Comparison of ENCODE assay signal across 18 cellular contexts in genomic region chr9:119559986-119560385, GRCh38.
DNase-seq lines count a peak whose midpoint lies in the region; ATAC-seq, FAIRE-seq and TF ChIP-seq lines count a peak whose summit lies in the region.
"Had no signal": no experiment of that assay in that cellular context is flagged by ENCODE, and none has a peak within 500 bp of the region (broad histone marks: within the 10 kb centered on the region; RNA-seq: fewer than 3 reads in every experiment).

No MANE protein-coding gene starts in this region.

- H3K4me2 ChIP-seq in HepG2 (ENCODE audit: low read depth, low read length) (no peak overlapping the region), mammary epithelial cell (ENCODE audit: insufficient read depth, low read depth, low read length) (no peak overlapping the region)

- dilution Hi-C loops in mammary epithelial cell (cut with HindIII; ENCODE audit: low sequenced_read_pairs) = no loop called here

- no peak for FAIRE-seq in HepG2 (lab: Jason Lieb, UNC)
- FAIRE-seq: A204.1, GM12878, GM18507 had no signal

- POLR2A ChIA-PET in HepG2 (lab: Yijun Ruan, JAX) = no interaction called here

- peak in 1 of 2 donors; percentile 12 for TF ChIP-seq RAD21 in liver (IDR thresholded peaks at IDR 0.05)
- TF ChIP-seq RAD21 in HepG2 (CRISPR knock-in tag; IDR thresholded peaks at IDR 0.05) = no peak

- DNase-seq in HepG2 (ENCODE audit: low spot score) (no peak), cerebellum (ENCODE audit: low spot score) (peak; percentile 8), lower lobe of right lung (no peak), upper lobe of left lung (no peak), NCI-H2196 (lab: John Stamatoyannopoulos, UW; ENCODE audit: unreplicated experiment) (no peak), mammary epithelial cell (no peak)
- no peak for DNase-seq in activated effector memory CD4-positive, alpha-beta T cell treated with Interleukin-2 at 50 U/mL for 16 hours
- DNase-seq: BE2C; CD4-positive, alpha-beta memory T cell; DND-41; GM23248; H7 had no signal

- TF ChIP-seq EP300 in HepG2 (IDR thresholded peaks at IDR 0.05; ENCODE audit: low read depth in 2 of 2, low read length in 2 of 2) (no peak), HepG2 (CRISPR knock-in tag; IDR thresholded peaks at IDR 0.05; ENCODE audit: borderline replicate concordance) (no peak), upper lobe of left lung (IDR thresholded peaks at IDR 0.05) (peak in 1 of 4 donors; percentile 10)

- BruUV-seq in HepG2 (replicated peaks; lab: Mats Ljungman, UMichigan) (no TSS peak), mammary epithelial cell (replicated peaks; lab: Mats Ljungman, UMichigan) (no TSS peak)

- 28% methylated on average over 5 of the region's 5 CpGs for WGBS in liver
- WGBS in HepG2 (ENCODE audit: low lambda C conversion rate) = 5% methylated on average over 5 of the region's 5 CpGs
- WGBS in upper lobe of left lung, 2 donors = 31 to 40% methylated on average over 5 of the region's 5 CpGs
- WGBS in mammary epithelial cell (ENCODE audit: low coverage, missing lambda C conversion rate) = 5% methylated on average over 5 of the region's 5 CpGs

- H3K4me1 ChIP-seq in liver (ENCODE audit: control insufficient read depth in 4 of 4, insufficient read depth in 4 of 4, low read length in 3 of 4) (peaks cover 0 to 6% (median 4%) of the 10 kb centered on the region in 4 donors), HepG2 (ENCODE audit: insufficient read depth, low read length) (no peaks in the 10 kb centered on the region), lower lobe of right lung (peaks cover 8% of the 10 kb centered on the region), upper lobe of left lung (peaks cover 17 to 29% (median 19%) of the 10 kb centered on the region in 4 donors), mammary epithelial cell (ENCODE audit: insufficient read depth, low read length) (no peaks in the 10 kb centered on the region)
- H3K4me1 ChIP-seq: BE2C had no signal

- TF ChIP-seq CTCF in liver (IDR thresholded peaks at IDR 0.05; ENCODE audit: low read depth, low read length, missing input control) = no peak
- no peak for TF ChIP-seq CTCF in HepG2 (CRISPR knock-in tag; IDR thresholded peaks at IDR 0.05)
- TF ChIP-seq CTCF in lower lobe of right lung (IDR thresholded peaks at IDR 0.05) = no peak
- TF ChIP-seq CTCF in upper lobe of left lung (IDR thresholded peaks at IDR 0.05) = no peak
- TF ChIP-seq CTCF in mammary epithelial cell (conservative IDR thresholded peaks at IDR 0.05 in 1 of 2, IDR thresholded peaks at IDR 0.05 in 1 of 2; ENCODE audit: extremely low read depth in 1 of 2, insufficient read depth in 1 of 2, low read depth in 1 of 2, low read length in 2 of 2) = no peak

- H3K79me2 ChIP-seq in HepG2 (ENCODE audit: insufficient read depth, low read length) (no peaks in the 10 kb centered on the region), mammary epithelial cell (ENCODE audit: insufficient read depth, low read length) (no peaks in the 10 kb centered on the region)

- H3K9me3 ChIP-seq in liver (ENCODE audit: control insufficient read depth in 4 of 4, low read length in 3 of 4) (peaks cover 0 to 4% (median 0%) of the 10 kb centered on the region in 4 donors), HepG2 (ENCODE audit: low read length) (no peaks in the 10 kb centered on the region), lower lobe of right lung (no peaks in the 10 kb centered on the region), upper lobe of left lung (no peaks in the 10 kb centered on the region), mammary epithelial cell (replicated peaks; ENCODE audit: insufficient read depth, low read length) (no peaks in the 10 kb centered on the region)
- H3K9me3 ChIP-seq: BE2C had no signal

- CTCF ChIA-PET in HepG2 (lab: Yijun Ruan, JAX; ENCODE audit: low intra/inter-chr PET ratio, low total read pairs) (no interaction called here), mammary epithelial cell (lab: Charles Lee; ENCODE audit: low non-redundant PET) (no interaction called here)

- H4K20me1 ChIP-seq in HepG2 (ENCODE audit: insufficient read depth, low read length) (no peaks in the 10 kb centered on the region), mammary epithelial cell (ENCODE audit: insufficient read depth, low read length) (no peaks in the 10 kb centered on the region)

- in situ Hi-C loops in HepG2 (cut with HindIII; ENCODE audit: extremely low pct_ligation_motif_present, low pct_unique_long_range_greater_than_20kb) = loop anchor here (10.0 kb wide), 1 partner anchor 795 kb away; no protein-coding TSS in a partner anchor
- in situ Hi-C loops in mammary epithelial cell (cut with MboI; ENCODE audit: low sequenced_read_pairs in 2 of 2) = loop anchor here (10.0 to 25.0 kb wide), 2 partner anchors 405 to 802 kb away; no protein-coding TSS in a partner anchor

- ATAC-seq in HepG2 (no peak), lower lobe of right lung (no peak), upper lobe of left lung (ENCODE audit: low FRiP score in 2 of 2) (no peak)
- ATAC-seq: GM12878 had no signal

- H3K36me3 ChIP-seq in liver (ENCODE audit: control insufficient read depth in 4 of 4, insufficient read depth in 3 of 4, low read depth in 1 of 4, low read length in 3 of 4) = no peaks in the 10 kb centered on the region
- no peaks in the 10 kb centered on the region for H3K36me3 ChIP-seq in HepG2 (replicated peaks in 1 of 2; ENCODE audit: control insufficient read depth in 1 of 2, insufficient read depth in 2 of 2, low read length in 2 of 2)
- no peaks in the 10 kb centered on the region for H3K36me3 ChIP-seq in lower lobe of right lung
- H3K36me3 ChIP-seq in upper lobe of left lung = no peaks in the 10 kb centered on the region
- H3K36me3 ChIP-seq in mammary epithelial cell (ENCODE audit: insufficient read depth, low read length) = no peaks in the 10 kb centered on the region
- H3K36me3 ChIP-seq: BE2C had no signal

- TF ChIP-seq POLR2A in HepG2 (IDR thresholded peaks at IDR 0.05; ENCODE audit: insufficient read depth in 1 of 2, low read depth in 2 of 2, low read length in 2 of 2) = no peak
- no peak for TF ChIP-seq POLR2A in upper lobe of left lung (IDR thresholded peaks at IDR 0.05)

- H3K27ac ChIP-seq in liver (ENCODE audit: low read depth in 1 of 2, low read length in 2 of 2) (no peak overlapping the region), HepG2 (ENCODE audit: extremely low read length, insufficient read depth, low read length) (no peak overlapping the region), lower lobe of right lung (peak overlapping the region; percentile 41), upper lobe of left lung (peak overlapping the region in 3 of 4 donors; percentile 8 to 81 (median 53)), mammary epithelial cell (ENCODE audit: insufficient read depth, low read depth, low read length) (no peak overlapping the region)
- H3K27ac ChIP-seq: C4-2B, GM23248, HL-60 had no signal

- peaks cover 0 to 14% (median 0%) of the 10 kb centered on the region in 4 donors for H3K27me3 ChIP-seq in liver (ENCODE audit: control insufficient read depth in 4 of 4, insufficient read depth in 4 of 4, low read length in 3 of 4)
- H3K27me3 ChIP-seq in HepG2 (ENCODE audit: control insufficient read depth in 1 of 2, insufficient read depth in 2 of 2, low read length in 2 of 2) = no peaks in the 10 kb centered on the region; a peak in 1 of 5 replicates
- no peaks in the 10 kb centered on the region for H3K27me3 ChIP-seq in lower lobe of right lung (ENCODE audit: low read depth)
- no peaks in the 10 kb centered on the region for H3K27me3 ChIP-seq in upper lobe of left lung
- H3K27me3 ChIP-seq in mammary epithelial cell (ENCODE audit: insufficient read depth, low read length) = no peaks in the 10 kb centered on the region
- H3K27me3 ChIP-seq: BE2C had no signal

- intact Hi-C loops in HepG2 (cut with micrococcal nuclease; ENCODE audit: unreplicated experiment) (no loop called here), lower lobe of right lung (cut with DNase I) (no loop called here), mammary epithelial cell (cut with micrococcal nuclease) (loop anchor here (5.0 to 10.0 kb wide), 2 partner anchors 183 to 675 kb away; no protein-coding TSS in a partner anchor)

- no peak overlapping the region for H3K9ac ChIP-seq in liver (ENCODE audit: low read depth in 1 of 2, low read length in 2 of 2)
- H3K9ac ChIP-seq in HepG2 (ENCODE audit: insufficient read depth, low read depth, low read length) = no peak overlapping the region
- H3K9ac ChIP-seq in mammary epithelial cell (ENCODE audit: insufficient read depth, low read length) = no peak overlapping the region
- H3K9ac ChIP-seq: GM23248 had no signal

- H2AFZ ChIP-seq in HepG2 (ENCODE audit: low read length) (no peak overlapping the region), mammary epithelial cell (ENCODE audit: low read depth, low read length) (no peak overlapping the region)
- H2AFZ ChIP-seq: GM23248 had no signal

- H3K4me3 ChIP-seq in liver (ENCODE audit: low read depth in 1 of 3, low read length in 3 of 3) (no peak overlapping the region), HepG2 (replicated peaks in 1 of 3; ENCODE audit: insufficient read depth in 1 of 3, low read depth in 2 of 3, low read length in 3 of 3) (no peak overlapping the region), lower lobe of right lung (no peak overlapping the region), upper lobe of left lung (no peak overlapping the region), mammary epithelial cell (replicated peaks in 1 of 3; ENCODE audit: insufficient read depth in 1 of 3, low read depth in 2 of 3, low read length in 3 of 3) (no peak overlapping the region)
- H3K4me3 ChIP-seq: GM12878, GM23248 had no signal

TF ChIP-seq in liver, 16 proteins besides CTCF, POLR2A, EP300 and RAD21:
- TF ChIP-seq GABPA (IDR thresholded peaks at IDR 0.05 in 1 of 2, conservative IDR thresholded peaks at IDR 0.05 in 1 of 2) (no peak), ATF3 (IDR thresholded peaks at IDR 0.05) (no peak), NR2F2 (IDR thresholded peaks at IDR 0.05) (peak; percentile 44)

TF ChIP-seq in HepG2, 621 proteins besides CTCF, POLR2A, EP300 and RAD21 (continues in another document):
- TF ChIP-seq SPEN (CRISPR knock-in tag; IDR thresholded peaks at IDR 0.05; ENCODE audit: low read depth) (no peak), ZMAT5 (CRISPR knock-in tag; IDR thresholded peaks at IDR 0.05; ENCODE audit: borderline replicate concordance, low read depth) (no peak), ZBTB42 (CRISPR knock-in tag; IDR thresholded peaks at IDR 0.05) (no peak), TEF (CRISPR knock-in tag; IDR thresholded peaks at IDR 0.05) (no peak)

Comparison
In these comparisons a context has a peak if more than half of its experiments do, and no peak if none do; other contexts are left out.
1. H3K27ac ChIP-seq: peak in lower lobe of right lung (single experiment) and upper lobe of left lung (3 of 4); none in liver (0 of 2), HepG2 (single experiment) and mammary epithelial cell (single experiment).